In genomic region chr15:29102173-29102794, GRCh38 we compare ENCODE assay signal across 8 cellular contexts.
A peak's percentile ranks its signal among the peaks of the same experiment; 100 is the strongest.
DNase-seq lines count a peak whose midpoint lies in the region; ATAC-seq and TF ChIP-seq lines count a peak whose summit lies in the region.
"Not testable (repeated sequence)": the region's sequence is repeated elsewhere in the genome, so short reads cannot be mapped to it uniquely, and the experiment has no call there.

No MANE protein-coding gene starts in this region.

- H3K4me1 ChIP-seq in osteoblast (ENCODE audit: insufficient read depth, low read length), result not testable (repeated sequence)

- H3K36me3 Mint-ChIP-seq in Calu3 (ENCODE audit: insufficient read depth, unreplicated experiment), result not testable (repeated sequence)

- peak; percentile 48 for ATAC-seq in HG02938 (IDR thresholded peaks at IDR 0.05; ENCODE audit: unreplicated experiment)
- peak; percentile 53 for ATAC-seq in stimulated activated naive CD8-positive, alpha-beta T cell treated with anti-CD3 and anti-CD28 coated beads, Interleukin-15, amount 100 ng/mL, for 72 hours

- not testable (repeated sequence) for H3K27me3 ChIP-seq in osteoblast (ENCODE audit: insufficient read depth, low read length)

- H3K4me2 ChIP-seq in osteoblast (ENCODE audit: insufficient read depth, low read length), result not testable (repeated sequence)

- H3K79me2 ChIP-seq in osteoblast (ENCODE audit: insufficient read depth, low read length), result not testable (repeated sequence)

- H4K20me1 ChIP-seq in osteoblast (ENCODE audit: insufficient read depth, low read length), result not testable (repeated sequence)

- H3K27me3 Mint-ChIP-seq in Calu3 (ENCODE audit: unreplicated experiment); stimulated activated naive CD8-positive, alpha-beta T cell treated with anti-CD3 and anti-CD28 coated beads, Interleukin-15, amount 100 ng/mL, for 72 hours: not testable (repeated sequence)

- H3K36me3 ChIP-seq in osteoblast (ENCODE audit: insufficient read depth, low read length), result not testable (repeated sequence)

- CTCF ChIA-PET in Calu3 (lab: Charles Lee), result not testable (repeated sequence)

- not testable (repeated sequence) for H3K27ac ChIP-seq in osteoblast (ENCODE audit: low read depth, low read length)

- H2AFZ ChIP-seq in osteoblast (ENCODE audit: low read length), result not testable (repeated sequence)

- intact Hi-C loops in Calu3 (cut with micrococcal nuclease; ENCODE audit: unreplicated experiment); head of caudate nucleus (cut with DNase I): not testable (repeated sequence)

- not testable (repeated sequence) for H3K9me3 Mint-ChIP-seq in Calu3 (ENCODE audit: low read depth, unreplicated experiment); stimulated activated naive CD8-positive, alpha-beta T cell treated with anti-CD3 and anti-CD28 coated beads, Interleukin-15, amount 100 ng/mL, for 72 hours

- not testable (repeated sequence) for H3K4me1 Mint-ChIP-seq in Calu3 (ENCODE audit: low read depth, unreplicated experiment)
- H3K4me1 Mint-ChIP-seq in stimulated activated naive CD8-positive, alpha-beta T cell treated with anti-CD3 and anti-CD28 coated beads, Interleukin-15, amount 100 ng/mL, for 72 hours, result peaks cover 12% of the 10 kb centered on the region

- DNase-seq in Calu3 (peak; percentile 5), amniotic stem cell (lab: John Stamatoyannopoulos, UW) (peak; percentile 6), head of caudate nucleus (peak in 39 of 42 donors; percentile 34 to 84 (median 68)), osteoblast (ENCODE audit: insufficient read length, low spot score, missing footprints) (peak; percentile 96)
- peak; percentile 39 for DNase-seq in NK-92 treated with Interleukin-12 subunit alpha and Interleukin-12 subunit beta, amount 100 ng/mL, for 24 hours (lab: John Stamatoyannopoulos, UW)
- DNase-seq in activated CD4-positive, alpha-beta T cell treated with anti-CD3 and anti-CD28 coated beads for 24 hours (ENCODE audit: low read depth in 2 of 2), result peak; percentile 51 to 59
- peak; percentile 53 to 60 for DNase-seq in stimulated activated naive CD8-positive, alpha-beta T cell treated with anti-CD3 and anti-CD28 coated beads, Interleukin-15, amount 100 ng/mL, for 72 hours

- not testable (repeated sequence) for H3K4me3 Mint-ChIP-seq in Calu3 (ENCODE audit: low read depth, unreplicated experiment); stimulated activated naive CD8-positive, alpha-beta T cell treated with anti-CD3 and anti-CD28 coated beads, Interleukin-15, amount 100 ng/mL, for 72 hours

- not testable (repeated sequence) for H3K27ac Mint-ChIP-seq in Calu3 (ENCODE audit: unreplicated experiment); stimulated activated naive CD8-positive, alpha-beta T cell treated with anti-CD3 and anti-CD28 coated beads, Interleukin-15, amount 100 ng/mL, for 72 hours

- not testable (repeated sequence) for H3K9me3 ChIP-seq in osteoblast (ENCODE audit: low read depth, low read length)

- H3K4me3 ChIP-seq in osteoblast (ENCODE audit: insufficient read depth, low read length), result not testable (repeated sequence)

- BruUV-seq in Calu3 (replicated peaks; lab: Mats Ljungman, UMichigan), result not testable (repeated sequence)

- TF ChIP-seq CTCF in Calu3 (IDR thresholded peaks at IDR 0.05; ENCODE audit: unreplicated experiment), result not testable (repeated sequence)
- TF ChIP-seq CTCF in osteoblast (IDR thresholded peaks at IDR 0.05; ENCODE audit: extremely low read depth, low read depth, low read length), result peak; percentile 82

Comparison
In these comparisons a context has a peak if more than half of its experiments do, and no peak if none do; other contexts are left out.
1. DNase-seq: peak in every context shown above with its lines; median percentile 96 in osteoblast; 68 in head of caudate nucleus; 56 in stimulated activated naive CD8-positive, alpha-beta T cell treated with anti-CD3 and anti-CD28 coated beads, Interleukin-15, amount 100 ng/mL, for 72 hours; 55 in activated CD4-positive, alpha-beta T cell treated with anti-CD3 and anti-CD28 coated beads for 24 hours; 39 in NK-92 treated with Interleukin-12 subunit alpha and Interleukin-12 subunit beta, amount 100 ng/mL, for 24 hours; 6 in amniotic stem cell; 5 in Calu3.